In the genomic region with DNA sequence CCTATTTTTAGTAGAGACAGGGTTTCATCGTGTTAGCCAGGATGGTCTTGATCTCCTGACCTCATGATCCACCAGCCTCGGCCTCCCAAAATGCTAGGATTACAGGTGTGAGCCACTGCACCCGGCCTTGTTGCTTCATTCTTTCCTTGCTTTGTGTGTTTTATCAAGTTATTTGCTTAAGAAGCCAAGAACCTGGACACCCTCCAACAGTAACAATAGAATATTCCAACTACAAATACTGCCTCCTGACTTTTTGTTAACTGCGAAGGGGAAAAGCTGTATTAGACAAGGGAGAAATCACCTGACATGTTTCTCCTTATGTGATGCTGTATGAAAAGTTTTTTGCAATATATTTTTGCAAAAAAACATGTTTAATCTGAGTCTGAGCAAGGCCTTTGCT, we compare ENCODE assay signal across 20 cellular contexts.
A peak's percentile ranks its signal among the peaks of the same experiment; 100 is the strongest.
DNase-seq lines count a peak whose midpoint lies in the region; ATAC-seq, FAIRE-seq and TF ChIP-seq lines count a peak whose summit lies in the region.
"Had no signal": no experiment of that assay in that cellular context is flagged by ENCODE, and none has a peak within 500 bp of the region (broad histone marks: within the 10 kb centered on the region; RNA-seq: fewer than 3 reads in every experiment).

No MANE protein-coding gene starts in this region.

- peak; percentile 57 for DNase-seq in NCI-H2029 (lab: John Stamatoyannopoulos, UW)
- peak; percentile 70 for DNase-seq in astrocyte (ENCODE audit: low read depth)
- peak; percentile 31 for DNase-seq in fibroblast of pulmonary artery (ENCODE audit: low read depth)
- DNase-seq in stromal cell of bone marrow (ENCODE audit: low read depth), result peak; percentile 34
- no peak for DNase-seq in NCI-H128 (lab: John Stamatoyannopoulos, UW; ENCODE audit: unreplicated experiment)
- no peak for DNase-seq in GM13976 (ENCODE audit: low spot score)
- DNase-seq: DMS79, KG1, NCI-H1092 treated with DMSO at 0.1 percent for 48 hours, NCI-H2081 treated with DMSO at 0.1 percent for 48 hours, NCI-H446 treated with DMSO at 0.1 percent for 48 hours, NCI-H526 treated with DMSO at 0.1 percent for 48 hours, RPMI8226, SIG-M5, SK-N-SH had no signal

- no peak overlapping the region for H2AFZ ChIP-seq in astrocyte (ENCODE audit: low read depth, low read length)

- H3K9me3 Mint-ChIP-seq in astrocyte (ENCODE audit: unreplicated experiment), result no peaks in the 10 kb centered on the region

- no peaks in the 10 kb centered on the region for H3K79me2 ChIP-seq in astrocyte (ENCODE audit: insufficient read depth, low read length)

- peaks cover 4% of the 10 kb centered on the region for H3K27me3 Mint-ChIP-seq in astrocyte (ENCODE audit: low read depth, unreplicated experiment)

- no peak overlapping the region for H3K27ac ChIP-seq in astrocyte (ENCODE audit: low read depth, low read length)

- H3K27ac Mint-ChIP-seq in astrocyte (ENCODE audit: unreplicated experiment), result no peak overlapping the region
- H3K27ac Mint-ChIP-seq: B cell, CD14-positive monocyte had no signal

- TF ChIP-seq CTCF in astrocyte (IDR thresholded peaks at IDR 0.05; ENCODE audit: insufficient read depth, low read depth, low read length), result no peak
- TF ChIP-seq CTCF in fibroblast of pulmonary artery (IDR thresholded peaks at IDR 0.05; ENCODE audit: low read length, missing control alignments), result no peak
- TF ChIP-seq CTCF in GM13976 (IDR thresholded peaks at IDR 0.05; ENCODE audit: borderline replicate concordance, control extremely low read depth, extremely low read depth, insufficient read depth, missing control alignments), result no peak

- H3K27me3 ChIP-seq in astrocyte (ENCODE audit: insufficient read depth, low read length), result peaks cover 3% of the 10 kb centered on the region

- FAIRE-seq in astrocyte (lab: Jason Lieb, UNC), result no peak
- FAIRE-seq: A549, H54 had no signal

- no peaks in the 10 kb centered on the region for H3K9me3 ChIP-seq in astrocyte (ENCODE audit: insufficient read depth, low read depth, low read length)
- H3K9me3 ChIP-seq: A549, SK-N-SH had no signal

- no peaks in the 10 kb centered on the region for H3K36me3 ChIP-seq in astrocyte (ENCODE audit: insufficient read depth, low read length)

- in situ Hi-C loops in GM13976 (cut with MboI; ENCODE audit: low sequenced_read_pairs, unreplicated experiment), result no loop called here

- no peak for ATAC-seq in HG03045 (IDR thresholded peaks at IDR 0.05; ENCODE audit: unreplicated experiment)
- ATAC-seq: A549 had no signal

- H3K9ac ChIP-seq in astrocyte (ENCODE audit: low read length), result no peak overlapping the region
- H3K9ac ChIP-seq: SK-N-SH had no signal

- H3K4me2 ChIP-seq in astrocyte (ENCODE audit: low read length), result no peak overlapping the region
- H3K4me2 ChIP-seq: A549, SK-N-SH had no signal

- H4K20me1 ChIP-seq in astrocyte (ENCODE audit: insufficient read depth, low read length), result no peaks in the 10 kb centered on the region

- H3K36me3 Mint-ChIP-seq in astrocyte (ENCODE audit: low read depth, unreplicated experiment), result no peaks in the 10 kb centered on the region
- H3K36me3 Mint-ChIP-seq: CD14-positive monocyte had no signal

- H3K4me3 Mint-ChIP-seq in astrocyte (ENCODE audit: unreplicated experiment), result no peak overlapping the region
- H3K4me3 Mint-ChIP-seq: B cell, CD14-positive monocyte had no signal

- H3K4me3 ChIP-seq in astrocyte (ENCODE audit: insufficient read depth, low read depth, low read length), result no peak overlapping the region
- H3K4me3 ChIP-seq in fibroblast of pulmonary artery (replicated peaks; ENCODE audit: low read depth, low read length), result no peak overlapping the region
- H3K4me3 ChIP-seq: A549 had no signal

- peaks cover 6% of the 10 kb centered on the region for H3K4me1 ChIP-seq in astrocyte (ENCODE audit: insufficient read depth, low read length)

- no peaks in the 10 kb centered on the region for H3K4me1 Mint-ChIP-seq in astrocyte (ENCODE audit: low read depth, unreplicated experiment)
- H3K4me1 Mint-ChIP-seq: CD14-positive monocyte had no signal

Comparison
In these comparisons a context has a peak if more than half of its experiments do, and no peak if none do; other contexts are left out.
1. DNase-seq: peak in NCI-H2029 (single experiment), astrocyte (single experiment), fibroblast of pulmonary artery (single experiment) and stromal cell of bone marrow (single experiment); none in NCI-H128 (single experiment) and GM13976 (single experiment).